2 cellular contexts compared by ENCODE assay signal in genomic region chr6:69768664-69769063, GRCh38.
TF ChIP-seq lines count a peak whose summit lies in the region.

No MANE protein-coding gene starts in this region.

TF ChIP-seq in IMR-90, 13 proteins besides CTCF, POLR2A, EP300 and RAD21:
- TF ChIP-seq SMC3 (IDR thresholded peaks at IDR 0.05; ENCODE audit: low read depth, low read length) (0 out of 2 replicates have a peak, but pooled peaks have one; percentile 18), MAZ (IDR thresholded peaks at IDR 0.05; ENCODE audit: borderline replicate concordance, low read depth, low read length) (no peak), RFX5 (IDR thresholded peaks at IDR 0.05; ENCODE audit: low read depth, low read length) (no peak), USF2 (IDR thresholded peaks at IDR 0.05; ENCODE audit: low read depth, low read length) (no peak)

TF ChIP-seq in GM12891, 5 proteins besides CTCF, POLR2A, EP300 and RAD21:
- no peak for TF ChIP-seq PAX5 (IDR thresholded peaks at IDR 0.05; ENCODE audit: insufficient read depth, low read length, severe bottlenecking)
- TF ChIP-seq TAF1 (IDR thresholded peaks at IDR 0.05; ENCODE audit: low read depth, low read length), result no peak
- no peak for TF ChIP-seq SPI1 (IDR thresholded peaks at IDR 0.05; ENCODE audit: low read depth, low read length)
- no peak for TF ChIP-seq POU2F2 (IDR thresholded peaks at IDR 0.05; ENCODE audit: low read depth, low read length)
- no peak for TF ChIP-seq POLR2AphosphoS5 (IDR thresholded peaks at IDR 0.05; ENCODE audit: low read depth, low read length)
